8 cellular contexts compared by ENCODE assay signal in genomic region chr22:28799834-28800307, GRCh38. TPM values are rescaled to one million over a fixed set of nuclear protein-coding genes. Genes with fewer than 3 reads are reported as not detected.
DNase-seq lines count a peak whose midpoint lies in the region; ATAC-seq and TF ChIP-seq lines count a peak whose summit lies in the region.

No MANE protein-coding gene starts in this region.

- H3K4me1 Mint-ChIP-seq in mesothelial cell of epicardium: peaks cover 26% of the 10 kb centered on the region

- H3K27ac ChIP-seq in C4-2B: peak overlapping the region; percentile 100
- H3K27ac ChIP-seq in temporal lobe (ENCODE audit: low read depth, low read length): peak overlapping the region; percentile 72

- no peaks in the 10 kb centered on the region for H3K27me3 Mint-ChIP-seq in mesothelial cell of epicardium (ENCODE audit: low read depth)

- H3K36me3 Mint-ChIP-seq in mesothelial cell of epicardium: peaks cover 20% of the 10 kb centered on the region

- ATAC-seq in GM19395 (IDR thresholded peaks at IDR 0.05; ENCODE audit: unreplicated experiment) (peak; percentile 28), HG03460 (IDR thresholded peaks at IDR 0.05; ENCODE audit: unreplicated experiment) (peak; percentile 29)

- H3K27ac Mint-ChIP-seq in mesothelial cell of epicardium: peak overlapping the region; percentile 96

- no peaks in the 10 kb centered on the region for H3K9me3 Mint-ChIP-seq in mesothelial cell of epicardium

- peak overlapping the region; percentile 84 for H3K4me3 ChIP-seq in epithelial cell of esophagus (ENCODE audit: low read length)

- peak; percentile 60 for DNase-seq in UCSD-AML1 (lab: John Stamatoyannopoulos, UW; ENCODE audit: unreplicated experiment)
- peak; percentile 57 for DNase-seq in epithelial cell of esophagus (ENCODE audit: low read depth)
- DNase-seq in mesothelial cell of epicardium (ENCODE audit: low spot score in 2 of 2, unreplicated experiment in 2 of 2): peak; percentile 28 to 68
- no peak for DNase-seq in NCI-H345 (lab: John Stamatoyannopoulos, UW)

- peak overlapping the region; percentile 91 for H3K4me3 Mint-ChIP-seq in mesothelial cell of epicardium

- TF ChIP-seq CTCF in C4-2B (conservative IDR thresholded peaks at IDR 0.05) (no peak), epithelial cell of esophagus (IDR thresholded peaks at IDR 0.05; ENCODE audit: insufficient read depth, low read depth, low read length, missing control alignments) (no peak), mesothelial cell of epicardium (IDR thresholded peaks at IDR 0.05; ENCODE audit: unreplicated experiment) (no peak)

RNA-seq across cellular contexts. Expression of gene XBP1, which starts 0.5 kb away (rescaled TPM):
- total RNA-seq in mesothelial cell of epicardium: 71.9 to 73.1 TPM (median 72.7 TPM) in 3 replicates
- total RNA-seq in temporal lobe: 23.1 TPM

RNA-seq across cellular contexts. Expression of gene CCDC117, which starts 27.4 kb away (rescaled TPM):
- total RNA-seq in mesothelial cell of epicardium: 22.4 to 22.9 TPM (median 22.8 TPM) in 3 replicates
- total RNA-seq in temporal lobe: 19.4 TPM

RNA-seq across cellular contexts. Expression of gene HSCB, which starts 58.0 kb away (rescaled TPM):
- total RNA-seq in mesothelial cell of epicardium (15.0 to 18.7 TPM (median 15.7 TPM) in 3 replicates), temporal lobe (4.2 TPM)

RNA-seq across cellular contexts. Expression of gene CHEK2, which starts 58.3 kb away (rescaled TPM):
- 22.9 to 25.0 TPM (median 24.2 TPM) in 3 replicates for total RNA-seq in mesothelial cell of epicardium
- 2.5 TPM for total RNA-seq in temporal lobe
